ENCODE assay signal across 9 cellular contexts in genomic region chr3:36991923-36992805, GRCh38. TPM values are rescaled to one million over a fixed set of nuclear protein-coding genes. Genes with fewer than 3 reads are reported as not detected.
DNase-seq lines count a peak whose midpoint lies in the region; ATAC-seq and TF ChIP-seq lines count a peak whose summit lies in the region.
"Had no signal": no experiment of that assay in that cellular context is flagged by ENCODE, and none has a peak within 500 bp of the region (broad histone marks: within the 10 kb centered on the region; RNA-seq: fewer than 3 reads in every experiment).

No MANE protein-coding gene starts in this region.

- peak overlapping the region; percentile 96 for H3K18ac ChIP-seq in neuronal stem cell (ENCODE audit: low read length)

- H2BK15ac ChIP-seq in neuronal stem cell (ENCODE audit: low read length): no peak overlapping the region

- H3K14ac ChIP-seq in neuronal stem cell (ENCODE audit: low read length): peak overlapping the region; percentile 22

- no peak overlapping the region for H3K27ac Mint-ChIP-seq in CD4-positive, CD25-positive, alpha-beta regulatory T cell
- H3K27ac Mint-ChIP-seq in endodermal cell: no peak overlapping the region
- H3K27ac Mint-ChIP-seq: T-helper 1 cell treated with Interleukin-12 subunit alpha and Interleukin-12 subunit beta and Interleukin-4 antibody, amounts not matched to agents 30 μg/mL and 1 μg/mL, for 36 hours had no signal

- H3K23ac ChIP-seq in neuronal stem cell (ENCODE audit: low read depth, low read length, poor library complexity): peak overlapping the region; percentile 66

- no peak overlapping the region for H2BK120ac ChIP-seq in neuronal stem cell (ENCODE audit: low read depth, low read length)

- peak overlapping the region; percentile 99 for H3K27ac ChIP-seq in CD4-positive, CD25-positive, alpha-beta regulatory T cell (ENCODE audit: insufficient read depth, low read length, poor library complexity, severe bottlenecking)
- H3K27ac ChIP-seq in endodermal cell (ENCODE audit: low read depth, low read length): peak overlapping the region; percentile 94
- H3K27ac ChIP-seq in neuronal stem cell (replicated peaks; ENCODE audit: low read length): peak overlapping the region; percentile 92

- ATAC-seq in CD4-positive, CD25-positive, alpha-beta regulatory T cell (ENCODE audit: low read depth in 2 of 2): no peak
- no peak for ATAC-seq in HG02623 (IDR thresholded peaks at IDR 0.05; ENCODE audit: unreplicated experiment)

- no peak overlapping the region for H3K4ac ChIP-seq in neuronal stem cell (ENCODE audit: low read length)

- no peaks in the 10 kb centered on the region for H3K27me3 ChIP-seq in CD4-positive, CD25-positive, alpha-beta regulatory T cell (ENCODE audit: control insufficient read depth, insufficient read depth, low read length)
- H3K27me3 ChIP-seq in endodermal cell (ENCODE audit: control insufficient read depth, insufficient read depth, low read length, poor library complexity, severe bottlenecking) (no peaks in the 10 kb centered on the region), neuronal stem cell (ENCODE audit: control insufficient read depth in 3 of 3, insufficient read depth in 3 of 3, low read depth in 1 of 3, low read length in 3 of 3) (no peaks in the 10 kb centered on the region)

- H4K91ac ChIP-seq in neuronal stem cell (ENCODE audit: low read depth, low read length, poor library complexity): no peak overlapping the region

- peak overlapping the region; percentile 68 for H2BK5ac ChIP-seq in neuronal stem cell (ENCODE audit: low read length)

- no peaks in the 10 kb centered on the region for H3K79me1 ChIP-seq in neuronal stem cell (ENCODE audit: low read depth, low read length)

- H3K4me1 ChIP-seq in CD4-positive, CD25-positive, alpha-beta regulatory T cell (ENCODE audit: control insufficient read depth, insufficient read depth, low read length, poor library complexity, severe bottlenecking): peaks cover 58% of the 10 kb centered on the region
- peaks cover 8% of the 10 kb centered on the region for H3K4me1 ChIP-seq in endodermal cell (ENCODE audit: control insufficient read depth, insufficient read depth, low read length)
- peaks cover 2 to 14% of the 10 kb centered on the region in 2 donors for H3K4me1 ChIP-seq in neuronal stem cell (ENCODE audit: control insufficient read depth in 2 of 2, insufficient read depth in 1 of 2, low read depth in 1 of 2, low read length in 2 of 2)

- peaks cover 17% of the 10 kb centered on the region for H3K36me3 Mint-ChIP-seq in CD4-positive, CD25-positive, alpha-beta regulatory T cell
- peaks cover 24% of the 10 kb centered on the region for H3K36me3 Mint-ChIP-seq in endodermal cell (ENCODE audit: low read depth)

- H3K9me3 Mint-ChIP-seq in CD4-positive, CD25-positive, alpha-beta regulatory T cell: peaks cover 0 to 2% (median 0%) of the 10 kb centered on the region in 7 donors
- no peaks in the 10 kb centered on the region for H3K9me3 Mint-ChIP-seq in endodermal cell
- H3K9me3 Mint-ChIP-seq: T-helper 1 cell treated with Interleukin-12 subunit alpha and Interleukin-12 subunit beta and Interleukin-4 antibody, amounts not matched to agents 30 μg/mL and 1 μg/mL, for 36 hours had no signal

- H3K9ac ChIP-seq in endodermal cell (ENCODE audit: extremely low read depth, low read length, poor library complexity, severe bottlenecking) (peak overlapping the region; percentile 94), neuronal stem cell (ENCODE audit: low read depth, low read length, poor library complexity) (peak overlapping the region; percentile 94)

- in situ Hi-C loops in KBM-7 (cut with MboI; ENCODE audit: low pct_unique_long_range_greater_than_20kb, low sequenced_read_pairs): no loop called here

- peak overlapping the region; percentile 81 for H2AFZ ChIP-seq in neuronal stem cell (ENCODE audit: low read length)

- H3K4me3 ChIP-seq in CD4-positive, CD25-positive, alpha-beta regulatory T cell (ENCODE audit: low read depth, low read length): peak overlapping the region; percentile 95
- H3K4me3 ChIP-seq in endodermal cell (ENCODE audit: low read length) (peak overlapping the region; percentile 88), neuronal stem cell (ENCODE audit: low read length in 2 of 2) (peak overlapping the region; percentile 78 to 91)

- no peak for DNase-seq in CD4-positive, CD25-positive, alpha-beta regulatory T cell
- DNase-seq in LoVo (ENCODE audit: low spot score): peak; percentile 6
- DNase-seq in endodermal cell: no peak
- DNase-seq in neuronal stem cell (ENCODE audit: low spot score): no peak
- no peak for DNase-seq in DMS 273 (lab: John Stamatoyannopoulos, UW; ENCODE audit: unreplicated experiment)
- DNase-seq in NCI-H446 (lab: John Stamatoyannopoulos, UW): no peak
- no peak for DNase-seq in KBM-7

- WGBS in endodermal cell (ENCODE audit: insufficient coverage in 1 of 2, insufficient read length in 1 of 2), 2 experiments: 7 to 8% methylated on average over 16 to 24 of the region's 24 CpGs
- WGBS in neuronal stem cell (ENCODE audit: extremely low coverage in 2 of 2, insufficient read length in 2 of 2, insufficient replicate concordance in 1 of 2), 2 donors: no CpG with 5 or more reads among the region's 24 CpGs

- no peaks in the 10 kb centered on the region for H3K9me3 ChIP-seq in CD4-positive, CD25-positive, alpha-beta regulatory T cell (ENCODE audit: control insufficient read depth in 2 of 2, low read length in 2 of 2)
- no peaks in the 10 kb centered on the region for H3K9me3 ChIP-seq in endodermal cell (ENCODE audit: control insufficient read depth, low read length)
- H3K9me3 ChIP-seq in neuronal stem cell (replicated peaks in 1 of 2; ENCODE audit: control insufficient read depth in 2 of 2, insufficient read depth in 1 of 2, low read depth in 1 of 2, low read length in 2 of 2): no peaks in the 10 kb centered on the region

- H3K27me3 Mint-ChIP-seq in CD4-positive, CD25-positive, alpha-beta regulatory T cell: no peaks in the 10 kb centered on the region
- no peaks in the 10 kb centered on the region for H3K27me3 Mint-ChIP-seq in endodermal cell (ENCODE audit: insufficient read depth)

- H4K8ac ChIP-seq in neuronal stem cell (ENCODE audit: low read depth, low read length): no peak overlapping the region

- H3K4me3 Mint-ChIP-seq in CD4-positive, CD25-positive, alpha-beta regulatory T cell: no peak overlapping the region
- no peak overlapping the region for H3K4me3 Mint-ChIP-seq in endodermal cell
- H3K4me3 Mint-ChIP-seq: T-helper 1 cell treated with Interleukin-12 subunit alpha and Interleukin-12 subunit beta and Interleukin-4 antibody, amounts not matched to agents 30 μg/mL and 1 μg/mL, for 36 hours had no signal

- H3K36me3 ChIP-seq in CD4-positive, CD25-positive, alpha-beta regulatory T cell (ENCODE audit: control insufficient read depth, insufficient read depth, low read length): peaks cover 12% of the 10 kb centered on the region
- H3K36me3 ChIP-seq in endodermal cell (ENCODE audit: control insufficient read depth, insufficient read depth, low read length): peaks cover 55% of the 10 kb centered on the region
- peaks cover 4 to 74% of the 10 kb centered on the region in 2 donors for H3K36me3 ChIP-seq in neuronal stem cell (replicated peaks in 1 of 2; ENCODE audit: control insufficient read depth in 2 of 2, insufficient read depth in 2 of 2, low read length in 2 of 2)

- H2BK12ac ChIP-seq in neuronal stem cell (ENCODE audit: low read length): no peak overlapping the region

- peak overlapping the region; percentile 48 for H3K4me2 ChIP-seq in neuronal stem cell (ENCODE audit: insufficient read depth, low read length, poor library complexity, severe bottlenecking)

- no peak for TF ChIP-seq CTCF in endodermal cell (conservative IDR thresholded peaks at IDR 0.05)

- H3K4me1 Mint-ChIP-seq in CD4-positive, CD25-positive, alpha-beta regulatory T cell: peaks cover 16 to 54% (median 33%) of the 10 kb centered on the region in 4 donors
- peaks cover 16% of the 10 kb centered on the region for H3K4me1 Mint-ChIP-seq in endodermal cell

- H2AK5ac ChIP-seq in neuronal stem cell (ENCODE audit: low read depth, low read length): peak overlapping the region; percentile 9

RNA-seq across cellular contexts. Expression of gene EPM2AIP1, which starts 0.8 kb away (rescaled TPM):
- 34.0 TPM for total RNA-seq in CD4-positive, CD25-positive, alpha-beta regulatory T cell
- 10 to 100 TPM in 1 of 4 donors, 1 to 10 TPM in 3; 3.5 to 10.7 (median 6.9) TPM for polyA plus RNA-seq in CD4-positive, CD25-positive, alpha-beta regulatory T cell
- total RNA-seq in endodermal cell: 10 to 100 TPM; 15.7 to 19.5 TPM
- 23.2 TPM for polyA plus RNA-seq in endodermal cell (2013, experiment 1 of 2)
- 23.4 TPM for polyA plus RNA-seq in endodermal cell (2013, experiment 2 of 2)
- 25.6 TPM for polyA plus RNA-seq in neuronal stem cell (2013, experiment 1 of 2)
- polyA plus RNA-seq in neuronal stem cell (2013, experiment 2 of 2): 25.9 TPM

RNA-seq across cellular contexts. Expression of gene MLH1, which starts 1.2 kb away (rescaled TPM):
- 34.5 TPM for total RNA-seq in CD4-positive, CD25-positive, alpha-beta regulatory T cell
- polyA plus RNA-seq in CD4-positive, CD25-positive, alpha-beta regulatory T cell: 10 to 100 TPM; 18.8 to 23.0 (median 22.0) TPM
- 10 to 100 TPM; 36.4 to 47.0 TPM for total RNA-seq in endodermal cell
- 60.7 TPM for polyA plus RNA-seq in endodermal cell (2013, experiment 1 of 2)
- 55.1 TPM for polyA plus RNA-seq in endodermal cell (2013, experiment 2 of 2)
- 28.8 TPM for polyA plus RNA-seq in neuronal stem cell (2013, experiment 1 of 2)
- 29.0 TPM for polyA plus RNA-seq in neuronal stem cell (2013, experiment 2 of 2)

RNA-seq across cellular contexts. Expression of gene TRANK1, which starts 47.3 kb away (rescaled TPM):
- total RNA-seq in CD4-positive, CD25-positive, alpha-beta regulatory T cell: 139 TPM
- polyA plus RNA-seq in CD4-positive, CD25-positive, alpha-beta regulatory T cell: 10 to 100 TPM; 24.6 to 35.2 (median 27.1) TPM
- total RNA-seq in endodermal cell: 10 to 100 TPM in 1 of 2 donors, 1 to 10 TPM in 1; 9.0 to 20.1 TPM
- polyA plus RNA-seq in endodermal cell (2013, experiment 1 of 2): 4.8 TPM
- 4.1 TPM for polyA plus RNA-seq in endodermal cell (2013, experiment 2 of 2)
- polyA plus RNA-seq in neuronal stem cell (2013, experiment 1 of 2): 3.2 TPM
- polyA plus RNA-seq in neuronal stem cell (2013, experiment 2 of 2): 3.3 TPM
